Comparison of ENCODE assay signal across 8 cellular contexts in genomic region chr12:53054112-53054878, GRCh38. TPM values are rescaled to one million over a fixed set of nuclear protein-coding genes. Genes with fewer than 3 reads are reported as not detected.
A peak's percentile ranks its signal among the peaks of the same experiment; 100 is the strongest.
DNase-seq lines count a peak whose midpoint lies in the region; ATAC-seq and TF ChIP-seq lines count a peak whose summit lies in the region.

No MANE protein-coding gene starts in this region.

- no peaks in the 10 kb centered on the region for H3K27me3 Mint-ChIP-seq in activated CD4-positive, alpha-beta memory T cell treated with anti-CD3 and anti-CD28 coated beads for 36 hours

- H3K4me3 Mint-ChIP-seq in activated CD4-positive, alpha-beta memory T cell treated with anti-CD3 and anti-CD28 coated beads for 36 hours: peak overlapping the region; percentile 95

- no peak for TF ChIP-seq CTCF in AG10803 (conservative IDR thresholded peaks at IDR 0.05; ENCODE audit: low read length)
- TF ChIP-seq CTCF in lower leg skin (IDR thresholded peaks at IDR 0.05): no peak

- peak overlapping the region; percentile 85 for H3K27ac Mint-ChIP-seq in activated CD4-positive, alpha-beta memory T cell treated with anti-CD3 and anti-CD28 coated beads for 36 hours

- WGBS in lower leg skin, 2 donors: 6 to 9% methylated on average over 33 to 37 of the region's 48 CpGs

- peak overlapping the region; percentile 87 for H3K27ac ChIP-seq in duodenal mucosa (ENCODE audit: low read depth, low read length)

- intact Hi-C loops in activated CD4-positive, alpha-beta memory T cell treated with anti-CD3 and anti-CD28 coated beads for 36 hours (cut with micrococcal nuclease): no loop called here
- intact Hi-C loops in lower leg skin (cut with DNase I; ENCODE audit: low total_unique reads): no loop called here

- H3K4me1 Mint-ChIP-seq in activated CD4-positive, alpha-beta memory T cell treated with anti-CD3 and anti-CD28 coated beads for 36 hours (ENCODE audit: low read depth): peaks cover 8% of the 10 kb centered on the region

- no peaks in the 10 kb centered on the region for H3K27me3 ChIP-seq in duodenal mucosa (ENCODE audit: control insufficient read depth in 1 of 2, insufficient read depth in 2 of 2, low read length in 2 of 2)

- peak; percentile 78 for DNase-seq in AG10803 (ENCODE audit: low read depth)
- DNase-seq in NCI-H510A treated with DMSO at 0.1 percent for 48 hours (lab: John Stamatoyannopoulos, UW): peak; percentile 97
- DNase-seq in activated CD4-positive, alpha-beta memory T cell treated with anti-CD3 and anti-CD28 coated beads for 36 hours: peak; percentile 95
- peak; percentile 93 to 99 for DNase-seq in lower leg skin (ENCODE audit: low spot score in 2 of 2)
- DNase-seq in stimulated activated CD4-positive, alpha-beta T cell treated with anti-CD3 and anti-CD28 coated beads, Interleukin-4, amount 100 ng/mL, for 4 hours: peak; percentile 91 to 93

- H3K36me3 Mint-ChIP-seq in activated CD4-positive, alpha-beta memory T cell treated with anti-CD3 and anti-CD28 coated beads for 36 hours: no peaks in the 10 kb centered on the region

- H3K36me3 ChIP-seq in duodenal mucosa (ENCODE audit: control insufficient read depth in 1 of 2, insufficient read depth in 2 of 2, low read length in 2 of 2): peaks cover 0 to 3% of the 10 kb centered on the region in 2 donors

- H3K4me3 ChIP-seq in AG10803 (ENCODE audit: low read length) (peak overlapping the region; percentile 34), duodenal mucosa (ENCODE audit: low read depth in 1 of 2, low read length in 2 of 2) (peak overlapping the region; percentile 61 to 72), lower leg skin (ENCODE audit: low read depth, poor library complexity, severe bottlenecking) (peak overlapping the region; percentile 29)

- CTCF ChIA-PET in activated CD4-positive, alpha-beta memory T cell treated with anti-CD3 and anti-CD28 coated beads for 36 hours (lab: Charles Lee): interaction anchor here (0.5 to 4.3 kb wide), 21 partner anchors 7 to 470 kb away, joined by 3 to 39 read pairs (median 4); partner anchors contain the start of genes SOAT2 and SPRYD3

- no peaks in the 10 kb centered on the region for H3K9me3 Mint-ChIP-seq in activated CD4-positive, alpha-beta memory T cell treated with anti-CD3 and anti-CD28 coated beads for 36 hours

- peak overlapping the region; percentile 66 to 85 for H3K9ac ChIP-seq in duodenal mucosa (ENCODE audit: low read depth in 1 of 2, low read length in 2 of 2)

- POLR2A ChIA-PET in activated CD4-positive, alpha-beta memory T cell treated with anti-CD3 and anti-CD28 coated beads for 36 hours (lab: Charles Lee): interaction anchor here (1.3 to 2.0 kb wide), 5 partner anchors 9 to 49 kb away, joined by 3 to 5 read pairs (median 4); partner anchors contain the start of genes SOAT2 and SPRYD3

- TF ChIP-seq POLR2A in lower leg skin (IDR thresholded peaks at IDR 0.05): no peak

- H3K9me3 ChIP-seq in duodenal mucosa (ENCODE audit: control insufficient read depth in 1 of 2, low read length in 2 of 2): no peaks in the 10 kb centered on the region

- peak; percentile 97 for ATAC-seq in GM19025 (IDR thresholded peaks at IDR 0.05; ENCODE audit: low read depth, unreplicated experiment)
- ATAC-seq in HG03342 (IDR thresholded peaks at IDR 0.05; ENCODE audit: unreplicated experiment): peak; percentile 91

- peaks cover 43 to 48% of the 10 kb centered on the region in 2 donors for H3K4me1 ChIP-seq in duodenal mucosa (ENCODE audit: control insufficient read depth in 1 of 2, insufficient read depth in 2 of 2, low read length in 2 of 2)

RNA-seq across cellular contexts. Expression of gene TNS2, which starts 4.4 kb away (rescaled TPM):
- 1 to 10 TPM; 1.8 to 2.4 TPM for total RNA-seq in activated CD4-positive, alpha-beta memory T cell treated with anti-CD3 and anti-CD28 coated beads for 36 hours
- total RNA-seq in lower leg skin: 10 to 100 TPM; 21.8 to 87.1 (median 65.9) TPM

RNA-seq across cellular contexts. Expression of gene SPRYD3, which starts 24.9 kb away (rescaled TPM):
- total RNA-seq in activated CD4-positive, alpha-beta memory T cell treated with anti-CD3 and anti-CD28 coated beads for 36 hours: 10 to 100 TPM; 32.8 to 35.4 TPM
- total RNA-seq in lower leg skin: 10 to 100 TPM; 21.0 to 39.5 (median 28.4) TPM

RNA-seq across cellular contexts. Expression of gene IGFBP6, which starts 43.2 kb away (rescaled TPM):
- total RNA-seq in activated CD4-positive, alpha-beta memory T cell treated with anti-CD3 and anti-CD28 coated beads for 36 hours: 1 to 10 TPM; 4.1 to 4.9 TPM
- 100 to 1,000 TPM in 1 of 4 donors, 10 to 100 TPM in 3; 22.0 to 508 (median 68.9) TPM for total RNA-seq in lower leg skin

RNA-seq across cellular contexts. Expression of gene EIF4B, which starts 48.0 kb away (rescaled TPM):
- 100 to 1,000 TPM; 686 to 718 TPM for total RNA-seq in activated CD4-positive, alpha-beta memory T cell treated with anti-CD3 and anti-CD28 coated beads for 36 hours
- 100 to 1,000 TPM; 499 to 623 (median 546) TPM for total RNA-seq in lower leg skin

RNA-seq across cellular contexts. Expression of gene SOAT2, which starts 49.0 kb away (rescaled TPM):
- 1 to 10 TPM; 1.1 to 1.5 TPM for total RNA-seq in activated CD4-positive, alpha-beta memory T cell treated with anti-CD3 and anti-CD28 coated beads for 36 hours
- total RNA-seq in lower leg skin: under 1 TPM in 2 of 4 donors, not detected in 2; 0.26 to 0.63 TPM

Comparison
In these comparisons a context has a peak if more than half of its experiments do, and no peak if none do; other contexts are left out.
1. Peak in every context shown above with its lines: DNase-seq, ATAC-seq, H3K4me3 ChIP-seq and H3K27ac ChIP-seq.
2. RNA of gene TNS2, which starts 4.4 kb away (total RNA-seq): 21.8 to 87.1 TPM in lower leg skin; 1.8 to 2.4 TPM in activated CD4-positive, alpha-beta memory T cell treated with anti-CD3 and anti-CD28 coated beads for 36 hours; every median in the first group is over 4 times any median in the second.